1 cellular context compared by ENCODE assay signal in the genomic region with DNA sequence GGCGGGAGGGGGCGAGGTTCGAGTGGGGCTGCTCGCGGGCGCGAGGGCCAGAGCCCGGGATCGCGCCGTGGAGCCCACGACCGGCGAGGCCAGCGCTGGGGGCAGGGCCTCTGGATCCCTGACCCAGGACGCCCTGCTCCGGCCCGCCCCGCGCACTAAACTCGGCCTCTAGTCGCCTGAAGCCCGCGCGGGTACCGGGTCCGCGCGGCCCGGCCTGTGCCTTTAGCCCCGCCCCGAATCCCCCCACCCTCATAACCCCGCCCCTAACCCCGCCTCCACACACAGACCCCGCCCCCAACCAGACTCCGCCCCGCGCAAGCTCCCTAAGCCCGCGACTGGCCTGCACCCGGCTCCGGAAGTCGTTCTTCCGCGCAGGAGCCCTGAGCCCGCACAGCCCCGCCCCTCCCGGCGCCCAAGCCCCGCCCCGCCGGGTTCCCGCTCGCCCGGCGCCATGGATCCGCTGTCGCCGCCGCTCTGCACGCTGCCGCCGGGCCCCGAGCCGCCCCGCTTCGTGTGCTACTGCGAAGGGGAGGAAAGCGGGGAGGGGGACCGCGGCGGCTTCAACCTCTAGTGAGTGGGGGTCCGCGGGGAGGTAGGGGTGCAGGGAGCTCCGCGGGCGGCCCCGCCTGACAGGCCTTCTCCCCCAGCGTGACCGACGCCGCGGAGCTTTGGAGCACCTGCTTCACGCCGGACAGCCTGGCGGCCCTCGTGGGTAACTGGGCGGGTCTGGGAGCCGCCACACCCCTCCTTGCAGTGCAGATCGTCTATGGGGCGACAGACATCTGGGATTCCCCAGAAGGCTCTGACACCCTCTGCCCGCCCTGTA.
TF ChIP-seq lines count a peak whose summit lies in the region.

A gene with protein sequence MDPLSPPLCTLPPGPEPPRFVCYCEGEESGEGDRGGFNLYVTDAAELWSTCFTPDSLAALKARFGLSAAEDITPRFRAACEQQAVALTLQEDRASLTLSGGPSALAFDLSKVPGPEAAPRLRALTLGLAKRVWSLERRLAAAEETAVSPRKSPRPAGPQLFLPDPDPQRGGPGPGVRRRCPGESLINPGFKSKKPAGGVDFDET (plus strand): TSS at position 430 of the 826 bp plus-strand sequence. CDS start 22 bp downstream, at position 452.

TF ChIP-seq in A549, 52 proteins besides CTCF, POLR2A, EP300 and RAD21 (continued from another document):
- TF ChIP-seq, protein P1, sequence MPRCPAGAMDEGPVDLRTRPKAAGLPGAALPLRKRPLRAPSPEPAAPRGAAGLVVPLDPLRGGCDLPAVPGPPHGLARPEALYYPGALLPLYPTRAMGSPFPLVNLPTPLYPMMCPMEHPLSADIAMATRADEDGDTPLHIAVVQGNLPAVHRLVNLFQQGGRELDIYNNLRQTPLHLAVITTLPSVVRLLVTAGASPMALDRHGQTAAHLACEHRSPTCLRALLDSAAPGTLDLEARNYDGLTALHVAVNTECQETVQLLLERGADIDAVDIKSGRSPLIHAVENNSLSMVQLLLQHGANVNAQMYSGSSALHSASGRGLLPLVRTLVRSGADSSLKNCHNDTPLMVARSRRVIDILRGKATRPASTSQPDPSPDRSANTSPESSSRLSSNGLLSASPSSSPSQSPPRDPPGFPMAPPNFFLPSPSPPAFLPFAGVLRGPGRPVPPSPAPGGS (IDR thresholded peaks at IDR 0.05): 0 out of 3 replicates have a peak, but pooled peaks have one; percentile 71
- TF ChIP-seq JUN (IDR thresholded peaks at IDR 0.05) (peak in 1 of 2 experiments; percentile 83; a peak in 2 of 5 replicates), FOXS1 (CRISPR knock-in tag; IDR thresholded peaks at IDR 0.05) (no peak), RNF2 (IDR thresholded peaks at IDR 0.05; ENCODE audit: borderline replicate concordance, low read depth) (no peak), FOSL2 (IDR thresholded peaks at IDR 0.05) (no peak), FOSL2 (CRISPR knock-in tag; IDR thresholded peaks at IDR 0.05) (no peak), SMC3 (IDR thresholded peaks at IDR 0.05) (no peak), BHLHE40 (IDR thresholded peaks at IDR 0.05; ENCODE audit: low read depth, low read length) (no peak), ESRRA (IDR thresholded peaks at IDR 0.05; ENCODE audit: borderline replicate concordance, low read length) (no peak), CEBPB (IDR thresholded peaks at IDR 0.05) (no peak), HOXA7 (CRISPR knock-in tag; IDR thresholded peaks at IDR 0.05) (no peak), NR3C1 (IDR thresholded peaks at IDR 0.05) (no peak)
- TF ChIP-seq, protein P2, sequence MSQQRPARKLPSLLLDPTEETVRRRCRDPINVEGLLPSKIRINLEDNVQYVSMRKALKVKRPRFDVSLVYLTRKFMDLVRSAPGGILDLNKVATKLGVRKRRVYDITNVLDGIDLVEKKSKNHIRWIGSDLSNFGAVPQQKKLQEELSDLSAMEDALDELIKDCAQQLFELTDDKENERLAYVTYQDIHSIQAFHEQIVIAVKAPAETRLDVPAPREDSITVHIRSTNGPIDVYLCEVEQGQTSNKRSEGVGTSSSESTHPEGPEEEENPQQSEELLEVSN (IDR thresholded peaks at IDR 0.05; ENCODE audit: borderline replicate concordance, low read depth): peak; percentile 89
- TF ChIP-seq, protein P3, sequence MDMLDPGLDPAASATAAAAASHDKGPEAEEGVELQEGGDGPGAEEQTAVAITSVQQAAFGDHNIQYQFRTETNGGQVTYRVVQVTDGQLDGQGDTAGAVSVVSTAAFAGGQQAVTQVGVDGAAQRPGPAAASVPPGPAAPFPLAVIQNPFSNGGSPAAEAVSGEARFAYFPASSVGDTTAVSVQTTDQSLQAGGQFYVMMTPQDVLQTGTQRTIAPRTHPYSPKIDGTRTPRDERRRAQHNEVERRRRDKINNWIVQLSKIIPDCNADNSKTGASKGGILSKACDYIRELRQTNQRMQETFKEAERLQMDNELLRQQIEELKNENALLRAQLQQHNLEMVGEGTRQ (IDR thresholded peaks at IDR 0.05): no peak
- TF ChIP-seq, protein P4, sequence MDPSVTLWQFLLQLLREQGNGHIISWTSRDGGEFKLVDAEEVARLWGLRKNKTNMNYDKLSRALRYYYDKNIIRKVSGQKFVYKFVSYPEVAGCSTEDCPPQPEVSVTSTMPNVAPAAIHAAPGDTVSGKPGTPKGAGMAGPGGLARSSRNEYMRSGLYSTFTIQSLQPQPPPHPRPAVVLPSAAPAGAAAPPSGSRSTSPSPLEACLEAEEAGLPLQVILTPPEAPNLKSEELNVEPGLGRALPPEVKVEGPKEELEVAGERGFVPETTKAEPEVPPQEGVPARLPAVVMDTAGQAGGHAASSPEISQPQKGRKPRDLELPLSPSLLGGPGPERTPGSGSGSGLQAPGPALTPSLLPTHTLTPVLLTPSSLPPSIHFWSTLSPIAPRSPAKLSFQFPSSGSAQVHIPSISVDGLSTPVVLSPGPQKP (IDR thresholded peaks at IDR 0.05; ENCODE audit: low read depth, low read length): no peak
